10 cellular contexts compared by ENCODE assay signal in genomic region chr7:128075536-128076095, GRCh38. TPM values are rescaled to one million over a fixed set of nuclear protein-coding genes. Genes with fewer than 3 reads are reported as not detected.
"Had no signal": no experiment of that assay in that cellular context is flagged by ENCODE, and none has a peak within 500 bp of the region (broad histone marks: within the 10 kb centered on the region; RNA-seq: fewer than 3 reads in every experiment).

No MANE protein-coding gene starts in this region.

- H3K4me1 ChIP-seq: pancreas had no signal

- DNase-seq: activated CD4-positive, alpha-beta T cell treated with anti-CD3 and anti-CD28 coated beads for 1 hour; activated CD4-positive, alpha-beta T cell treated with anti-CD3 and anti-CD28 coated beads, Interleukin-2, amount 50 U/mL, for 48 hours; activated CD8-positive, alpha-beta memory T cell treated with anti-CD3 and anti-CD28 coated beads, Interleukin-2, amount 10 ng/mL, durations not matched to agents 7 days and 5 days; activated gamma-delta T cell; activated T-cell treated with anti-CD3 and anti-CD28 coated beads, Interleukin-2, amount 50 U/mL, for 24 hours; small intestine; T-helper 2 cell had no signal

- H3K27ac ChIP-seq: epithelial cell of prostate, pancreas, right atrium auricular region had no signal

- ATAC-seq: activated CD8-positive, alpha-beta memory T cell treated with anti-CD3 and anti-CD28 coated beads, Interleukin-2, amount 10 ng/mL, durations not matched to agents 7 days and 5 days; pancreas had no signal

- H3K4me3 ChIP-seq: pancreas, right atrium auricular region had no signal

- H3K9me3 ChIP-seq: pancreas, right atrium auricular region had no signal

- H3K27me3 ChIP-seq: pancreas, right atrium auricular region had no signal

- FAIRE-seq: pancreas, small intestine had no signal

RNA-seq across cellular contexts. Expression of gene LRRC4, which starts 44.4 kb away (rescaled TPM):
- total RNA-seq: activated CD8-positive, alpha-beta memory T cell treated with anti-CD3 and anti-CD28 coated beads, Interleukin-2, amount 10 ng/mL, durations not matched to agents 7 days and 5 days had no signal
